ENCODE assay signal across 18 cellular contexts in genomic region chr12:76417116-76417515, GRCh38.
DNase-seq lines count a peak whose midpoint lies in the region; ATAC-seq and TF ChIP-seq lines count a peak whose summit lies in the region.
"Had no signal": no experiment of that assay in that cellular context is flagged by ENCODE, and none has a peak within 500 bp of the region (broad histone marks: within the 10 kb centered on the region; RNA-seq: fewer than 3 reads in every experiment).

No MANE protein-coding gene starts in this region.

- H3K27me3 ChIP-seq in CD4-positive, alpha-beta T cell (ENCODE audit: control insufficient read depth, insufficient read depth, low read length) = no peaks in the 10 kb centered on the region
- H3K27me3 ChIP-seq: Peyer's patch, thyroid gland had no signal

- no peaks in the 10 kb centered on the region for H3K9me3 Mint-ChIP-seq in CD4-positive, alpha-beta T cell
- H3K9me3 Mint-ChIP-seq: naive B cell had no signal

- TF ChIP-seq CTCF in CD4-positive, alpha-beta T cell (IDR thresholded peaks at IDR 0.05) = no peak

- peak overlapping the region; percentile 2 for H3K27ac Mint-ChIP-seq in CD4-positive, alpha-beta T cell

- H3K27ac ChIP-seq in CD4-positive, alpha-beta T cell (ENCODE audit: low read depth, low read length) = no peak overlapping the region
- H3K27ac ChIP-seq: Peyer's patch, thyroid gland had no signal

- no peaks in the 10 kb centered on the region for H3K27me3 Mint-ChIP-seq in CD4-positive, alpha-beta T cell
- H3K27me3 Mint-ChIP-seq: naive B cell had no signal

- no peak for ATAC-seq in CD4-positive, alpha-beta T cell (ENCODE audit: poor library complexity)
- ATAC-seq in GM18907 (IDR thresholded peaks at IDR 0.05; ENCODE audit: unreplicated experiment) (peak; percentile 74), HG02571 (IDR thresholded peaks at IDR 0.05; ENCODE audit: unreplicated experiment) (peak; percentile 68), HG03457 (IDR thresholded peaks at IDR 0.05; ENCODE audit: unreplicated experiment) (peak; percentile 54), Right ventricle myocardium superior (ENCODE audit: poor library complexity) (no peak)
- ATAC-seq: esophagus mucosa had no signal

- POLR2A ChIA-PET in CD4-positive, alpha-beta T cell (lab: Charles Lee) = no interaction called here

- peaks cover 4% of the 10 kb centered on the region for H3K36me3 Mint-ChIP-seq in CD4-positive, alpha-beta T cell (ENCODE audit: low read depth)
- H3K36me3 Mint-ChIP-seq: naive B cell had no signal

- H3K4me3 Mint-ChIP-seq in CD4-positive, alpha-beta T cell = no peak overlapping the region
- H3K4me3 Mint-ChIP-seq: naive B cell had no signal

- DNase-seq in CD4-positive, alpha-beta T cell = no peak
- DNase-seq in NCI-H2171 treated with DMSO at 0.1 percent for 48 hours (lab: John Stamatoyannopoulos, UW) (no peak), Right ventricle myocardium superior (no peak), superior temporal gyrus (ENCODE audit: extremely low spot score) (no peak), NCI-H748 treated with DMSO at 0.1 percent for 48 hours (lab: John Stamatoyannopoulos, UW) (no peak)
- DNase-seq: activated CD4-positive, alpha-beta T cell treated with anti-CD3 and anti-CD28 coated beads for 1 hour; Calu3; GF-D8; hypothalamus; naive B cell; NCI-H1436 treated with DMSO at 0.1 percent for 48 hours; NCI-H510A; Peyer's patch; thyroid gland had no signal

- H3K9me3 ChIP-seq in CD4-positive, alpha-beta T cell (ENCODE audit: control insufficient read depth, low read length) = no peaks in the 10 kb centered on the region
- H3K9me3 ChIP-seq: Peyer's patch, thyroid gland had no signal

- H3K4me1 Mint-ChIP-seq in CD4-positive, alpha-beta T cell (ENCODE audit: low read depth) = peaks cover 41% of the 10 kb centered on the region

- CTCF ChIA-PET in CD4-positive, alpha-beta T cell (lab: Charles Lee) = no interaction called here

- intact Hi-C loops in CD4-positive, alpha-beta T cell (cut with DNase I, micrococcal nuclease) = no loop called here
- intact Hi-C loops in Right ventricle myocardium superior (cut with DNase I) = no loop called here

Comparison
In these comparisons a context has a peak if more than half of its experiments do, and no peak if none do; other contexts are left out.
1. ATAC-seq: peak in GM18907 (single experiment), HG02571 (single experiment) and HG03457 (single experiment); none in CD4-positive, alpha-beta T cell (single experiment) and Right ventricle myocardium superior (single experiment).